In genomic region chr15:58749532-58750337, GRCh38 we compare ENCODE assay signal across 8 cellular contexts. TPM values are rescaled to one million over a fixed set of nuclear protein-coding genes. Genes with fewer than 3 reads are reported as not detected.
DNase-seq lines count a peak whose midpoint lies in the region; ATAC-seq, FAIRE-seq and TF ChIP-seq lines count a peak whose summit lies in the region.

TSS of gene ADAM10 (minus strand) at chr15:58749707. CDS start at chr15:58749534, 173 bp downstream.

- ATAC-seq in HG02884 (IDR thresholded peaks at IDR 0.05; ENCODE audit: unreplicated experiment), result peak; percentile 87
- ATAC-seq in T-helper 17 cell, result peak; percentile 94
- peak; percentile 97 for ATAC-seq in left ventricle myocardium superior
- peak; percentile 97 to 99 (median 98) for ATAC-seq in psoas muscle

- WGBS in psoas muscle, 3 donors, result 0 to 1% (median 0%) methylated on average over 58 to 62 of the region's 62 CpGs

- peak; percentile 99 for FAIRE-seq in urothelium cell line (lab: Jason Lieb, UNC)

- H3K4me1 ChIP-seq in psoas muscle, result peaks cover 23% of the 10 kb centered on the region

- TF ChIP-seq CTCF in GM13977 (IDR thresholded peaks at IDR 0.05; ENCODE audit: extremely low read depth, insufficient read depth, missing control alignments), result no peak
- TF ChIP-seq CTCF in psoas muscle (IDR thresholded peaks at IDR 0.05), result no peak

- peak within 1 kb of the TSS; percentile 93 for H3K27ac Mint-ChIP-seq in T-helper 17 cell

- H3K4me3 ChIP-seq in psoas muscle, result peak within 1 kb of the TSS; percentile 97

- H3K4me1 Mint-ChIP-seq in T-helper 17 cell, result peaks cover 30% of the 10 kb centered on the region

- no peaks in the 10 kb centered on the region for H3K27me3 ChIP-seq in psoas muscle (ENCODE audit: insufficient read depth in 3 of 3, low read length in 2 of 3)

- peak within 1 kb of the TSS; percentile 98 for H3K27ac ChIP-seq in psoas muscle

- peak within 1 kb of the TSS; percentile 97 for H3K4me3 Mint-ChIP-seq in T-helper 17 cell

- intact Hi-C loops in left ventricle myocardium superior (cut with micrococcal nuclease), result loop anchor here (10.0 kb wide), 1 partner anchor 65 kb away; no protein-coding TSS in a partner anchor
- intact Hi-C loops in psoas muscle (cut with DNase I), result loop anchor here (5.0 to 10.0 kb wide), 5 partner anchors 122 to 522 kb away; no protein-coding TSS in a partner anchor

- peaks cover 5% of the 10 kb centered on the region for H3K36me3 Mint-ChIP-seq in T-helper 17 cell (ENCODE audit: low read depth)

- peaks cover 8% of the 10 kb centered on the region for H3K27me3 Mint-ChIP-seq in T-helper 17 cell

- in situ Hi-C loops in GM13977 (cut with MboI; ENCODE audit: low pct_unique_long_range_greater_than_20kb, low sequenced_read_pairs, unreplicated experiment), result loop anchor here (25.0 kb wide), 1 partner anchor 487 kb away; no protein-coding TSS in a partner anchor

- no peaks in the 10 kb centered on the region for H3K9me3 ChIP-seq in T-helper 17 cell (ENCODE audit: control insufficient read depth, low read length, poor library complexity, severe bottlenecking)
- no peaks in the 10 kb centered on the region for H3K9me3 ChIP-seq in psoas muscle

- DNase-seq in GM13977 (ENCODE audit: low spot score) (peak; percentile 99), NCI-H1694 treated with DMSO at 0.1 percent for 48 hours (lab: John Stamatoyannopoulos, UW) (peak; percentile 94), T-helper 17 cell (peak; percentile 90 to 100 (median 99)), amygdala (lab: John Stamatoyannopoulos, UW) (peak; percentile 37 to 100 (median 99)), left ventricle myocardium superior (peak; percentile 100), psoas muscle (peak; percentile 99 to 100), urothelium cell line (ENCODE audit: low spot score) (peak; percentile 100)

- H3K36me3 ChIP-seq in psoas muscle (ENCODE audit: insufficient read depth in 1 of 2, low read depth in 1 of 2), result no peaks in the 10 kb centered on the region

RNA-seq across cellular contexts. Expression of gene ADAM10, which starts in this region (rescaled TPM):
- total RNA-seq in T-helper 17 cell (100 to 1,000 TPM; 137 to 142 TPM), left ventricle myocardium superior (77.1 TPM), psoas muscle (10 to 100 TPM; 33.1 to 37.9 (median 36.5) TPM)
- 10 to 100 TPM in 2 of 3 donors, 1 to 10 TPM in 1; 7.9 to 24.7 (median 10.8) TPM for polyA plus RNA-seq in psoas muscle

Comparison
In these comparisons a context has a peak if more than half of its experiments do, and no peak if none do; other contexts are left out.
1. Peak in every context shown above with its lines: DNase-seq, ATAC-seq, H3K4me3 ChIP-seq and H3K27ac ChIP-seq.